ENCODE assay signal across 16 cellular contexts in genomic region chr11:8828055-8828454, GRCh38.
DNase-seq lines count a peak whose midpoint lies in the region; ATAC-seq and TF ChIP-seq lines count a peak whose summit lies in the region.
"Had no signal": no experiment of that assay in that cellular context is flagged by ENCODE, and none has a peak within 500 bp of the region (broad histone marks: within the 10 kb centered on the region; RNA-seq: fewer than 3 reads in every experiment).

No MANE protein-coding gene starts in this region.

- H3K23ac ChIP-seq in IMR-90 (ENCODE audit: low read depth, low read length) (no peak overlapping the region), neuronal stem cell (ENCODE audit: low read depth, low read length, poor library complexity) (no peak overlapping the region)

- 100% methylated on average over 1 of the region's 4 CpGs; no CpG with 5 or more reads in 1 of the 2 experiments for WGBS in IMR-90 (ENCODE audit: extremely low coverage in 2 of 2, insufficient read length in 1 of 2), 2 experiments
- WGBS in neuronal stem cell (ENCODE audit: extremely low coverage in 2 of 2, insufficient read length in 2 of 2, insufficient replicate concordance in 1 of 2), 2 donors, result no CpG with 5 or more reads among the region's 4 CpGs
- WGBS in right cardiac atrium, result 92% methylated on average over 4 of the region's 4 CpGs

- H2BK15ac ChIP-seq in IMR-90 (ENCODE audit: low read depth, low read length) (peak overlapping the region; percentile 87; the same call in 2 of the 3 replicates), neuronal stem cell (ENCODE audit: low read length) (no peak overlapping the region)

- POLR2A ChIA-PET in IMR-90 (lab: Charles Lee; ENCODE audit: unreplicated experiment), result no interaction called here

- peaks cover 76% of the 10 kb centered on the region for H3K4me1 ChIP-seq in BLaER1
- peaks cover 29% of the 10 kb centered on the region for H3K4me1 ChIP-seq in IMR-90 (ENCODE audit: control insufficient read depth, insufficient read depth, low read length)
- peaks cover 23 to 38% of the 10 kb centered on the region in 2 donors for H3K4me1 ChIP-seq in neuronal stem cell (ENCODE audit: control insufficient read depth in 2 of 2, insufficient read depth in 1 of 2, low read depth in 1 of 2, low read length in 2 of 2)
- peaks cover 4% of the 10 kb centered on the region for H3K4me1 ChIP-seq in right cardiac atrium (ENCODE audit: control insufficient read depth, insufficient read depth, low read length)

- no peak for TF ChIP-seq RAD21 in IMR-90 (IDR thresholded peaks at IDR 0.05; ENCODE audit: low read length)

- H4K5ac ChIP-seq in IMR-90 (ENCODE audit: low read depth, low read length), result peak overlapping the region; percentile 45

- intact Hi-C loops in IMR-90 (cut with micrococcal nuclease) (loop anchor here (5.0 kb wide), 1 partner anchor 84 kb away; the partner anchor contains the start of gene AKIP1), right cardiac atrium (cut with DNase I) (no loop called here)

- H3K18ac ChIP-seq in IMR-90 (ENCODE audit: low read depth, low read length) (peak overlapping the region; percentile 54), neuronal stem cell (ENCODE audit: low read length) (peak overlapping the region; percentile 58)

- no peaks in the 10 kb centered on the region for H3K27me3 ChIP-seq in BLaER1
- no peaks in the 10 kb centered on the region for H3K27me3 ChIP-seq in IMR-90 (ENCODE audit: control insufficient read depth, insufficient read depth, low read length)
- H3K27me3 ChIP-seq in neuronal stem cell (ENCODE audit: control insufficient read depth in 3 of 3, insufficient read depth in 3 of 3, low read depth in 1 of 3, low read length in 3 of 3), result no peaks in the 10 kb centered on the region
- H3K27me3 ChIP-seq in right cardiac atrium (ENCODE audit: control insufficient read depth, insufficient read depth), result no peaks in the 10 kb centered on the region

- H3K79me1 ChIP-seq in IMR-90 (ENCODE audit: low read depth in 1 of 2, low read length in 2 of 2), result peaks cover 25 to 69% of the 10 kb centered on the region in 2 experiments; a peak in 3 of 4 replicates
- H3K79me1 ChIP-seq in neuronal stem cell (ENCODE audit: low read depth, low read length), result peaks cover 12% of the 10 kb centered on the region

- DNase-seq in IMR-90, result no peak
- DNase-seq in neuronal stem cell (ENCODE audit: low spot score), result no peak
- no peak for DNase-seq in DMS79 treated with DMSO at 0.1 percent for 48 hours (lab: John Stamatoyannopoulos, UW)
- DNase-seq in NCI-H510A (lab: John Stamatoyannopoulos, UW), result no peak
- DNase-seq in right cardiac atrium, result no peak
- DNase-seq: COR-L47, NCI-H1048, NCI-H146, NCI-H2081 treated with DMSO at 0.1 percent for 48 hours, NCI-H524, SHP77, SK-N-SH had no signal

- H3K4me3 ChIP-seq in BLaER1 (no peak overlapping the region), IMR-90 (ENCODE audit: insufficient read depth, low read depth, low read length) (no peak overlapping the region), neuronal stem cell (ENCODE audit: low read length in 2 of 2) (no peak overlapping the region), right cardiac atrium (ENCODE audit: low read length) (no peak overlapping the region)
- H3K4me3 ChIP-seq: A549 had no signal

- no peak overlapping the region for H2AFZ ChIP-seq in IMR-90 (replicated peaks; ENCODE audit: low read length, poor library complexity)
- no peak overlapping the region for H2AFZ ChIP-seq in neuronal stem cell (ENCODE audit: low read length)

- BruUV-seq in IMR-90 (replicated peaks; lab: Mats Ljungman, UMichigan), result no TSS peak

- peak overlapping the region; percentile 49; the same call in 1 of the 2 replicates for H2BK20ac ChIP-seq in IMR-90 (ENCODE audit: low read depth, low read length)

- H3K4ac ChIP-seq in IMR-90 (ENCODE audit: low read depth, low read length) (peak overlapping the region; percentile 94), neuronal stem cell (ENCODE audit: low read length) (no peak overlapping the region)

- no peak for TF ChIP-seq POLR2A in IMR-90 (IDR thresholded peaks at IDR 0.05; ENCODE audit: low read depth, low read length)

- no peak for ATAC-seq in IMR-90 (ENCODE audit: low read depth)
- no peak for ATAC-seq in GM21526 (IDR thresholded peaks at IDR 0.05; ENCODE audit: low FRiP score, unreplicated experiment)
- ATAC-seq in right cardiac atrium, result no peak
- ATAC-seq: A549 had no signal

- dilution Hi-C loops in IMR-90 (cut with HindIII; ENCODE audit: low sequenced_read_pairs, unreplicated experiment), result no loop called here

- no peak overlapping the region for H2BK12ac ChIP-seq in neuronal stem cell (ENCODE audit: low read length)

- H2AK5ac ChIP-seq in IMR-90 (ENCODE audit: low read depth, low read length) (peak overlapping the region; percentile 95; the same call in 1 of the 2 replicates), neuronal stem cell (ENCODE audit: low read depth, low read length) (peak overlapping the region; percentile 72)

- no peak overlapping the region for H3K56ac ChIP-seq in IMR-90 (ENCODE audit: extremely low read depth, insufficient read depth, low read length)

- H3K9me3 ChIP-seq in BLaER1 (no peaks in the 10 kb centered on the region), IMR-90 (ENCODE audit: control insufficient read depth, insufficient read depth, low read length) (no peaks in the 10 kb centered on the region), neuronal stem cell (replicated peaks in 1 of 2; ENCODE audit: control insufficient read depth in 2 of 2, insufficient read depth in 1 of 2, low read depth in 1 of 2, low read length in 2 of 2) (peaks cover 3 to 13% of the 10 kb centered on the region in 2 donors), right cardiac atrium (ENCODE audit: control insufficient read depth, low read length) (no peaks in the 10 kb centered on the region)
- H3K9me3 ChIP-seq: A549, SK-N-SH had no signal

- H4K91ac ChIP-seq in IMR-90 (ENCODE audit: insufficient read depth, low read depth, low read length), result peak overlapping the region; percentile 95
- no peak overlapping the region for H4K91ac ChIP-seq in neuronal stem cell (ENCODE audit: low read depth, low read length, poor library complexity)

- no peak for TF ChIP-seq CTCF in IMR-90 (conservative IDR thresholded peaks at IDR 0.05; ENCODE audit: low read depth, low read length)

- H4K20me1 ChIP-seq in BLaER1 (no peaks in the 10 kb centered on the region), IMR-90 (ENCODE audit: insufficient read depth, low read length) (peaks cover 6% of the 10 kb centered on the region; the same call in 1 of the 2 replicates)

- in situ Hi-C loops in IMR-90 (cut with MboI; ENCODE audit: low sequenced_read_pairs), result no loop called here

- no peak overlapping the region for H2AK9ac ChIP-seq in IMR-90 (replicated peaks; ENCODE audit: low read depth, low read length, poor library complexity)

- H3K14ac ChIP-seq in IMR-90 (replicated peaks; ENCODE audit: low read depth, low read length) (peak overlapping the region; percentile 93; the same call in 1 of the 2 replicates), neuronal stem cell (ENCODE audit: low read length) (no peak overlapping the region)

- H4K8ac ChIP-seq in IMR-90 (ENCODE audit: low read depth in 2 of 2, low read length in 2 of 2) (peak overlapping the region in 1 of 2 experiments; percentile 97; a peak in 2 of 4 replicates), neuronal stem cell (ENCODE audit: low read depth, low read length) (no peak overlapping the region)

- peaks cover 44% of the 10 kb centered on the region for H3K9me1 ChIP-seq in IMR-90 (ENCODE audit: insufficient read depth, low read length)

- CTCF ChIA-PET in IMR-90 (lab: Yijun Ruan, JAX), result no interaction called here

- peak overlapping the region; percentile 97; the same call in 1 of the 2 replicates for H2BK120ac ChIP-seq in IMR-90 (ENCODE audit: low read depth, low read length)
- no peak overlapping the region for H2BK120ac ChIP-seq in neuronal stem cell (ENCODE audit: low read depth, low read length)

- H2BK5ac ChIP-seq in IMR-90 (ENCODE audit: low read depth, low read length, poor library complexity, severe bottlenecking) (no peak overlapping the region), neuronal stem cell (ENCODE audit: low read length) (no peak overlapping the region)

- peak overlapping the region; percentile 31; the same call in 1 of the 2 replicates for H3K27ac ChIP-seq in BLaER1
- H3K27ac ChIP-seq in IMR-90 (ENCODE audit: insufficient read depth, low read length), result peak overlapping the region; percentile 55
- H3K27ac ChIP-seq in cingulate gyrus (ENCODE audit: low read depth, low read length), result peak overlapping the region; percentile 19
- H3K27ac ChIP-seq in neuronal stem cell (replicated peaks; ENCODE audit: low read length), result no peak overlapping the region
- no peak overlapping the region for H3K27ac ChIP-seq in right cardiac atrium (ENCODE audit: low read length)
- H3K27ac ChIP-seq: A549 had no signal

- H3K36me3 ChIP-seq in BLaER1 (no peaks in the 10 kb centered on the region), IMR-90 (ENCODE audit: control insufficient read depth, insufficient read depth, low read length) (peaks cover 31% of the 10 kb centered on the region), neuronal stem cell (replicated peaks in 1 of 2; ENCODE audit: control insufficient read depth in 2 of 2, insufficient read depth in 2 of 2, low read length in 2 of 2) (peaks cover 5 to 31% of the 10 kb centered on the region in 2 donors)

- H3K4me2 ChIP-seq in BLaER1, result peak overlapping the region; percentile 64
- no peak overlapping the region for H3K4me2 ChIP-seq in IMR-90 (ENCODE audit: low read depth, low read length)
- H3K4me2 ChIP-seq in neuronal stem cell (ENCODE audit: insufficient read depth, low read length, poor library complexity, severe bottlenecking), result no peak overlapping the region
- H3K4me2 ChIP-seq: A549, SK-N-SH had no signal

- no peak overlapping the region for H3K9ac ChIP-seq in BLaER1
- H3K9ac ChIP-seq in IMR-90 (ENCODE audit: low read depth, low read length), result no peak overlapping the region
- H3K9ac ChIP-seq in neuronal stem cell (ENCODE audit: low read depth, low read length, poor library complexity), result no peak overlapping the region
- H3K9ac ChIP-seq: SK-N-SH had no signal

TF ChIP-seq in IMR-90, 13 proteins besides CTCF, POLR2A, EP300 and RAD21 (continues in another document):
- TF ChIP-seq CEBPB (IDR thresholded peaks at IDR 0.05; ENCODE audit: low read depth, low read length) (no peak), MXI1 (IDR thresholded peaks at IDR 0.05; ENCODE audit: borderline replicate concordance, low read depth, low read length) (no peak), FOS (IDR thresholded peaks at IDR 0.05; ENCODE audit: low read depth, low read length) (no peak), ELK1 (IDR thresholded peaks at IDR 0.05; ENCODE audit: borderline replicate concordance, low read depth, low read length) (no peak), NFE2L2 (IDR thresholded peaks at IDR 0.05; ENCODE audit: low read depth, low read length) (no peak)

Comparison
In these comparisons a context has a peak if more than half of its experiments do, and no peak if none do; other contexts are left out.
1. H3K27ac ChIP-seq: peak in BLaER1 (single experiment), IMR-90 (single experiment) and cingulate gyrus (single experiment); none in neuronal stem cell (single experiment) and right cardiac atrium (single experiment).